In genomic region chr4:41217373-41217772, GRCh38 we compare ENCODE assay signal across 13 cellular contexts. TPM values are rescaled to one million over a fixed set of nuclear protein-coding genes. Genes with fewer than 3 reads are reported as not detected.
A peak's percentile ranks its signal among the peaks of the same experiment; 100 is the strongest.
DNase-seq lines count a peak whose midpoint lies in the region; ATAC-seq and TF ChIP-seq lines count a peak whose summit lies in the region.
"Had no signal": no experiment of that assay in that cellular context is flagged by ENCODE, and none has a peak within 500 bp of the region (broad histone marks: within the 10 kb centered on the region; RNA-seq: fewer than 3 reads in every experiment).

No MANE protein-coding gene starts in this region.

- H3K27ac Mint-ChIP-seq in Caco-2 (ENCODE audit: unreplicated experiment), result peak overlapping the region; percentile 93
- no peak overlapping the region for H3K27ac Mint-ChIP-seq in neural crest cell (ENCODE audit: unreplicated experiment)
- H3K27ac Mint-ChIP-seq: CD14-positive monocyte had no signal

- no TSS peak for BruUV-seq in Caco-2 (replicated peaks; lab: Mats Ljungman, UMichigan)

- intact Hi-C loops in Caco-2 (cut with micrococcal nuclease; ENCODE audit: unreplicated experiment), result loop anchor here (10.0 kb wide), 1 partner anchor 473 kb away; the partner anchor contains the start of gene NSUN7

- H3K9me3 ChIP-seq in Caco-2 (no peaks in the 10 kb centered on the region), HUES64 (ENCODE audit: insufficient read depth, low read depth, low read length) (no peaks in the 10 kb centered on the region)

- 94% methylated on average over 2 of the region's 2 CpGs for WGBS in HUES64

- H3K27me3 ChIP-seq in Caco-2 (replicated peaks; ENCODE audit: control insufficient read depth, insufficient read depth, low read length) (no peaks in the 10 kb centered on the region), HUES64 (ENCODE audit: insufficient read depth, low read length) (peaks cover 9% of the 10 kb centered on the region)

- POLR2A ChIA-PET in Caco-2 (lab: Charles Lee), result interaction anchor here (1.4 kb wide), 2 partner anchors 40 to 286 kb away, joined by 4 to 9 read pairs; partner anchors contain the start of gene UCHL1

- H3K27ac ChIP-seq in HUES64 (ENCODE audit: low read depth, low read length) (peak overlapping the region; percentile 91), caudate nucleus (ENCODE audit: low read depth, low read length) (peak overlapping the region; percentile 88)

- H3K36me3 Mint-ChIP-seq in Caco-2 (ENCODE audit: insufficient read depth, unreplicated experiment), result peaks cover 13% of the 10 kb centered on the region
- no peaks in the 10 kb centered on the region for H3K36me3 Mint-ChIP-seq in neural crest cell (ENCODE audit: low read depth)

- DNase-seq in Caco-2 (no peak), caudate nucleus (lab: John Stamatoyannopoulos, UW) (no peak), neural crest cell (ENCODE audit: low read depth, low spot score) (no peak), NCI-H510A (lab: John Stamatoyannopoulos, UW) (no peak), T-helper 9 cell (no peak)
- DNase-seq: nucleus accumbens; stimulated activated CD4-positive, alpha-beta T cell treated with anti-CD3 and anti-CD28 coated beads, Interleukin-2, amount 100 ng/mL, for 24 hours; stimulated activated naive CD4-positive, alpha-beta T cell treated with Interleukin-2 at 50 U/mL for 16 hours had no signal

- no peak for TF ChIP-seq CTCF in Caco-2 (IDR thresholded peaks at IDR 0.05; ENCODE audit: insufficient read depth in 1 of 2, low read depth in 1 of 2, low read length in 1 of 2, severe bottlenecking in 1 of 2, unreplicated experiment in 1 of 2)
- no peak for TF ChIP-seq CTCF in neural crest cell (conservative IDR thresholded peaks at IDR 0.05)

- H3K4me3 Mint-ChIP-seq in Caco-2 (ENCODE audit: unreplicated experiment) (peak overlapping the region; percentile 99), neural crest cell (peak overlapping the region; percentile 89)

- peaks cover 10% of the 10 kb centered on the region for H3K4me1 Mint-ChIP-seq in Caco-2 (ENCODE audit: low read depth, unreplicated experiment)
- peaks cover 35% of the 10 kb centered on the region for H3K4me1 Mint-ChIP-seq in neural crest cell

- H3K9me3 Mint-ChIP-seq in Caco-2 (ENCODE audit: unreplicated experiment), result no peaks in the 10 kb centered on the region
- H3K9me3 Mint-ChIP-seq in neural crest cell, result no peaks in the 10 kb centered on the region

- H3K4me3 ChIP-seq in Caco-2 (ENCODE audit: low read depth, low read length), result peak overlapping the region; percentile 78
- H3K4me3 ChIP-seq in HUES64 (ENCODE audit: low read length), result peak overlapping the region; percentile 58; the same call in 1 of the 2 replicates

- H3K36me3 ChIP-seq in Caco-2 (ENCODE audit: control insufficient read depth, insufficient read depth, low read length) (no peaks in the 10 kb centered on the region), HUES64 (ENCODE audit: insufficient read depth, low read length) (no peaks in the 10 kb centered on the region)

- CTCF ChIA-PET in Caco-2 (lab: Charles Lee), result interaction anchor here (1.4 kb wide), 2 partner anchors 241 to 289 kb away, joined by 5 to 13 read pairs; no protein-coding TSS in a partner anchor

- H3K27me3 Mint-ChIP-seq in Caco-2 (ENCODE audit: insufficient read depth, unreplicated experiment), result no peaks in the 10 kb centered on the region
- H3K27me3 Mint-ChIP-seq in neural crest cell (ENCODE audit: low read depth), result peaks cover 13% of the 10 kb centered on the region

- peak overlapping the region; percentile 83; the same call in 1 of the 2 replicates for H3K9ac ChIP-seq in HUES64 (ENCODE audit: low read depth, low read length)

- ATAC-seq in HG03565 (IDR thresholded peaks at IDR 0.05; ENCODE audit: unreplicated experiment) (no peak), GM18873 (IDR thresholded peaks at IDR 0.05; ENCODE audit: low FRiP score, unreplicated experiment) (no peak)

- H3K4me1 ChIP-seq in Caco-2 (peaks cover 19% of the 10 kb centered on the region), HUES64 (ENCODE audit: insufficient read depth, low read length) (peaks cover 29% of the 10 kb centered on the region)

RNA-seq across cellular contexts. Expression of gene APBB2, which starts 3.0 kb away (rescaled TPM):
- total RNA-seq in Caco-2 (2022) (80.7 and 88.6 TPM in 2 replicates), neural crest cell (68.5 and 72.7 TPM in 2 replicates)
- polyA plus RNA-seq in HUES64 (2013, experiment 1 of 2), result 40.3 TPM
- 44.8 TPM for polyA plus RNA-seq in HUES64 (2013, experiment 2 of 2)

RNA-seq across cellular contexts. Expression of gene UCHL1, which starts 39.4 kb away (rescaled TPM):
- total RNA-seq in Caco-2 (2022) (198 and 233 TPM in 2 replicates), neural crest cell (265 and 285 TPM in 2 replicates)
- 589 TPM for polyA plus RNA-seq in HUES64 (2013, experiment 1 of 2)
- 528 TPM for polyA plus RNA-seq in HUES64 (2013, experiment 2 of 2)
- total RNA-seq: SK-MEL-5 had no signal
- polyA plus RNA-seq: CD14-positive monocyte had no signal
